22 cellular contexts compared by ENCODE assay signal in genomic region chr4:178453057-178453456, GRCh38.
"Had no signal": no experiment of that assay in that cellular context is flagged by ENCODE, and none has a peak within 500 bp of the region (broad histone marks: within the 10 kb centered on the region; RNA-seq: fewer than 3 reads in every experiment).

No MANE protein-coding gene starts in this region.

- DNase-seq: dermis blood vessel endothelial cell; dorsolateral prefrontal cortex; effector CD4-positive, alpha-beta T cell; effector memory CD4-positive, alpha-beta T cell; foreskin keratinocyte; heart left ventricle; hypothalamus; immature natural killer cell; islet precursor cell; kidney; kidney glomerular epithelial cell; left colon; left lung; left ventricle myocardium superior; lower lobe of right lung; mesendoderm; midbrain; naive thymus-derived CD4-positive, alpha-beta T cell had no signal

- H3K4me1 ChIP-seq: esophagus muscularis mucosa, foreskin keratinocyte, gastroesophageal sphincter, heart left ventricle, left lung, lower lobe of right lung had no signal

- H3K79me2 ChIP-seq: hepatocyte had no signal

- H3K27ac ChIP-seq: coronary artery, dorsolateral prefrontal cortex, esophagus muscularis mucosa, foreskin keratinocyte, gastroesophageal sphincter, heart left ventricle, hepatocyte, left lung, lower lobe of right lung had no signal

- H3K4me3 ChIP-seq: coronary artery, dorsolateral prefrontal cortex, esophagus muscularis mucosa, gastroesophageal sphincter, heart left ventricle, hepatocyte, left lung, lower lobe of right lung had no signal

- ATAC-seq: foreskin keratinocyte; gastroesophageal sphincter; heart left ventricle; left colon; left lung; left ventricle myocardium superior; lower lobe of right lung; naive thymus-derived CD4-positive, alpha-beta T cell had no signal

- H3K27me3 ChIP-seq: dorsolateral prefrontal cortex, esophagus muscularis mucosa, foreskin keratinocyte, gastroesophageal sphincter, heart left ventricle, hepatocyte, left lung had no signal

- H3K4me2 ChIP-seq: hepatocyte had no signal

- H2AFZ ChIP-seq: hepatocyte had no signal

- H3K36me3 ChIP-seq: esophagus muscularis mucosa, gastroesophageal sphincter, heart left ventricle, left lung, lower lobe of right lung had no signal

- H3K9me3 ChIP-seq: esophagus muscularis mucosa, gastroesophageal sphincter, lower lobe of right lung had no signal
